Comparison of ENCODE assay signal across 9 cellular contexts in genomic region chr15:80309769-80310384, GRCh38. TPM values are rescaled to one million over a fixed set of nuclear protein-coding genes. Genes with fewer than 3 reads are reported as not detected.
A peak's percentile ranks its signal among the peaks of the same experiment; 100 is the strongest.
DNase-seq lines count a peak whose midpoint lies in the region; ATAC-seq, FAIRE-seq and TF ChIP-seq lines count a peak whose summit lies in the region.
"Had no signal": no experiment of that assay in that cellular context is flagged by ENCODE, and none has a peak within 500 bp of the region (broad histone marks: within the 10 kb centered on the region; RNA-seq: fewer than 3 reads in every experiment).

No MANE protein-coding gene starts in this region.

- DNase-seq in AG09309 (ENCODE audit: low read depth): peak; percentile 4
- peak; percentile 9 for DNase-seq in H54 (ENCODE audit: insufficient read length, low spot score)
- peak; percentile 39 for DNase-seq in WERI-Rb-1
- DNase-seq in left colon: no peak
- DNase-seq in naive thymus-derived CD8-positive, alpha-beta T cell: no peak
- DNase-seq in activated CD4-positive, alpha-beta memory T cell treated with anti-CD3 and anti-CD28 coated beads for 36 hours: no peak
- DNase-seq: activated B cell treated with CpG ODN at 0.5 μM for 24 hours had no signal

- no peak overlapping the region for H3K27ac Mint-ChIP-seq in naive thymus-derived CD8-positive, alpha-beta T cell
- no peak overlapping the region for H3K27ac Mint-ChIP-seq in activated CD4-positive, alpha-beta memory T cell treated with anti-CD3 and anti-CD28 coated beads for 36 hours
- H3K27ac Mint-ChIP-seq: activated B cell treated with CpG ODN at 0.5 μM for 24 hours had no signal

- H3K4me3 ChIP-seq in AG09309 (ENCODE audit: control insufficient read depth, low read depth, low read length): no peak overlapping the region
- no peak overlapping the region for H3K4me3 ChIP-seq in WERI-Rb-1 (ENCODE audit: low read depth, low read length)

- FAIRE-seq in H54 (lab: Jason Lieb, UNC): no peak

- H3K36me3 Mint-ChIP-seq in naive thymus-derived CD8-positive, alpha-beta T cell: peaks cover 0 to 5% (median 0%) of the 10 kb centered on the region in 3 donors
- no peaks in the 10 kb centered on the region for H3K36me3 Mint-ChIP-seq in activated CD4-positive, alpha-beta memory T cell treated with anti-CD3 and anti-CD28 coated beads for 36 hours

- no peak for TF ChIP-seq POLR2A in H54 (IDR thresholded peaks at IDR 0.05; ENCODE audit: low read depth, low read length)

- intact Hi-C loops in left colon (cut with DNase I, micrococcal nuclease): no loop called here
- intact Hi-C loops in activated CD4-positive, alpha-beta memory T cell treated with anti-CD3 and anti-CD28 coated beads for 36 hours (cut with micrococcal nuclease): no loop called here

- H3K27me3 ChIP-seq in WERI-Rb-1 (ENCODE audit: insufficient read depth, low read depth, severe bottlenecking): no peaks in the 10 kb centered on the region

- H3K4me3 Mint-ChIP-seq in naive thymus-derived CD8-positive, alpha-beta T cell: no peak overlapping the region
- no peak overlapping the region for H3K4me3 Mint-ChIP-seq in activated CD4-positive, alpha-beta memory T cell treated with anti-CD3 and anti-CD28 coated beads for 36 hours
- H3K4me3 Mint-ChIP-seq: activated B cell treated with CpG ODN at 0.5 μM for 24 hours had no signal

- peak; percentile 47 for ATAC-seq in left colon
- no peak for ATAC-seq in naive thymus-derived CD8-positive, alpha-beta T cell
- no peak for ATAC-seq in HG03108 (IDR thresholded peaks at IDR 0.05; ENCODE audit: unreplicated experiment)
- no peak for ATAC-seq in HG03159 (IDR thresholded peaks at IDR 0.05; ENCODE audit: unreplicated experiment)

- POLR2A ChIA-PET in naive thymus-derived CD8-positive, alpha-beta T cell (lab: Charles Lee): no interaction called here
- POLR2A ChIA-PET in activated CD4-positive, alpha-beta memory T cell treated with anti-CD3 and anti-CD28 coated beads for 36 hours (lab: Charles Lee): no interaction called here

- no peaks in the 10 kb centered on the region for H3K36me3 ChIP-seq in WERI-Rb-1

- no peak overlapping the region for H3K27ac ChIP-seq in WERI-Rb-1

- H3K4me1 Mint-ChIP-seq in naive thymus-derived CD8-positive, alpha-beta T cell: no peaks in the 10 kb centered on the region
- H3K4me1 Mint-ChIP-seq in activated CD4-positive, alpha-beta memory T cell treated with anti-CD3 and anti-CD28 coated beads for 36 hours (ENCODE audit: low read depth): no peaks in the 10 kb centered on the region
- H3K4me1 Mint-ChIP-seq: activated B cell treated with CpG ODN at 0.5 μM for 24 hours had no signal

- H3K27me3 Mint-ChIP-seq in naive thymus-derived CD8-positive, alpha-beta T cell: peaks cover 13 to 65% (median 32%) of the 10 kb centered on the region in 5 donors
- peaks cover 26% of the 10 kb centered on the region for H3K27me3 Mint-ChIP-seq in activated CD4-positive, alpha-beta memory T cell treated with anti-CD3 and anti-CD28 coated beads for 36 hours

- no peaks in the 10 kb centered on the region for H3K9me3 ChIP-seq in WERI-Rb-1 (ENCODE audit: severe bottlenecking)

- TF ChIP-seq CTCF in AG09309 (IDR thresholded peaks at IDR 0.05; ENCODE audit: control insufficient read depth, insufficient read depth, low read depth, low read length, missing control alignments) (peak; percentile 64), WERI-Rb-1 (IDR thresholded peaks at IDR 0.05; ENCODE audit: low read depth, low read length) (peak; percentile 57)

- CTCF ChIA-PET in activated CD4-positive, alpha-beta memory T cell treated with anti-CD3 and anti-CD28 coated beads for 36 hours (lab: Charles Lee): interaction anchor here (0.6 to 1.2 kb wide), 2 partner anchors 69 to 877 kb away, joined by 3 read pairs; no protein-coding TSS in a partner anchor

- peaks cover 0 to 17% (median 0%) of the 10 kb centered on the region in 9 donors for H3K9me3 Mint-ChIP-seq in naive thymus-derived CD8-positive, alpha-beta T cell
- no peaks in the 10 kb centered on the region for H3K9me3 Mint-ChIP-seq in activated CD4-positive, alpha-beta memory T cell treated with anti-CD3 and anti-CD28 coated beads for 36 hours
- H3K9me3 Mint-ChIP-seq: activated B cell treated with CpG ODN at 0.5 μM for 24 hours had no signal

RNA-seq across cellular contexts. Expression of gene CTXND1, which starts 57.9 kb away (rescaled TPM):
- total RNA-seq in left colon: under 1 TPM; 0.15 to 0.42 TPM
- not detected for total RNA-seq in naive thymus-derived CD8-positive, alpha-beta T cell
- not detected for polyA plus RNA-seq in naive thymus-derived CD8-positive, alpha-beta T cell
- not detected for total RNA-seq in activated CD4-positive, alpha-beta memory T cell treated with anti-CD3 and anti-CD28 coated beads for 36 hours
- total RNA-seq: activated B cell treated with CpG ODN at 0.5 μM for 24 hours had no signal

Comparison
In these comparisons a context has a peak if more than half of its experiments do, and no peak if none do; other contexts are left out.
1. DNase-seq: peak in AG09309 (single experiment), H54 (single experiment) and WERI-Rb-1 (single experiment); none in left colon (0 of 2), naive thymus-derived CD8-positive, alpha-beta T cell (0 of 10) and activated CD4-positive, alpha-beta memory T cell treated with anti-CD3 and anti-CD28 coated beads for 36 hours (single experiment).